12 cellular contexts compared by ENCODE assay signal in the genomic region with DNA sequence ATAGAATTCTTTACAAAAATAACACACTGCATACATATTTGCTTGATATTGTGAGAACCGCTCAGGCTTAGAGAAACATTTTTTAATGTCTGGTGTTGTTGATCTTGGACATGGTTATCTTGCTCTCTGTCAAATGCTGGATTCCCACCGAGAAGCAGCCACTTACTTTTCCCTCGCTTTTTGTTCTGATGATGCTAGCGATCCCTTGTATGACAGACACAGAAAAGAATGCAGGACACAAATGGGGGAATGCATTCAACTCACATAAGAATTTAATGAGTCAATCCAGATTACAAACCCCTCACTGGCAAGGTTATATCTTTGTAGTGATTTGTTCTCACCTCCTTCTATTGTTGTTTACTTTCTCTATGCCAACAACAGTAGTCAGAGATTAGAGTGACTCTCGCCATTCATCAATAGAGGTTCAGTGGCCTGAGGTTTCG.
A peak's percentile ranks its signal among the peaks of the same experiment; 100 is the strongest.
DNase-seq lines count a peak whose midpoint lies in the region; ATAC-seq and TF ChIP-seq lines count a peak whose summit lies in the region.
"Had no signal": no experiment of that assay in that cellular context is flagged by ENCODE, and none has a peak within 500 bp of the region (broad histone marks: within the 10 kb centered on the region; RNA-seq: fewer than 3 reads in every experiment).

No MANE protein-coding gene starts in this region.

- intact Hi-C loops in activated CD8-positive, alpha-beta T cell treated with anti-CD3 and anti-CD28 coated beads for 36 hours (cut with micrococcal nuclease), result no loop called here

- H3K9me3 Mint-ChIP-seq in nephron, result no peaks in the 10 kb centered on the region
- H3K9me3 Mint-ChIP-seq in activated CD8-positive, alpha-beta T cell treated with anti-CD3 and anti-CD28 coated beads for 36 hours, result no peaks in the 10 kb centered on the region
- H3K9me3 Mint-ChIP-seq: activated naive CD4-positive, alpha-beta T cell treated with anti-CD3 and anti-CD28 coated beads, Interleukin-2, amount 50 U/mL, for 72 hours had no signal

- POLR2A ChIA-PET in activated CD8-positive, alpha-beta T cell treated with anti-CD3 and anti-CD28 coated beads for 36 hours (lab: Charles Lee), result no interaction called here

- H3K36me3 Mint-ChIP-seq in nephron (ENCODE audit: low read depth), result no peaks in the 10 kb centered on the region
- no peaks in the 10 kb centered on the region for H3K36me3 Mint-ChIP-seq in activated CD8-positive, alpha-beta T cell treated with anti-CD3 and anti-CD28 coated beads for 36 hours (ENCODE audit: low read depth)
- H3K36me3 Mint-ChIP-seq: activated naive CD4-positive, alpha-beta T cell treated with anti-CD3 and anti-CD28 coated beads, Interleukin-2, amount 50 U/mL, for 72 hours had no signal

- DNase-seq in AG20443 (ENCODE audit: low spot score) (peak; percentile 75), M059J (ENCODE audit: low read depth) (peak; percentile 97), dermis blood vessel endothelial cell (peak; percentile 93), RPMI8226 (no peak)
- DNase-seq in activated CD8-positive, alpha-beta T cell treated with anti-CD3 and anti-CD28 coated beads for 36 hours, result no peak
- no peak for DNase-seq in stimulated activated naive CD8-positive, alpha-beta T cell treated with anti-CD3 and anti-CD28 coated beads, Interleukin-15, Interleukin-2, amounts not matched to agents 100 U/mL and 50 U/mL, for 24 hours
- DNase-seq: activated CD4-positive, CD25-positive, alpha-beta regulatory T cell treated with anti-CD3 and anti-CD28 coated beads, Interleukin-2, amount 50 U/mL, for 72 hours; Caco-2; heart left ventricle had no signal

- H3K4me1 Mint-ChIP-seq in nephron, result peaks cover 11% of the 10 kb centered on the region
- H3K4me1 Mint-ChIP-seq in activated CD8-positive, alpha-beta T cell treated with anti-CD3 and anti-CD28 coated beads for 36 hours (ENCODE audit: low read depth), result no peaks in the 10 kb centered on the region

- H3K27me3 Mint-ChIP-seq in nephron (ENCODE audit: low read depth), result peaks cover 46% of the 10 kb centered on the region
- H3K27me3 Mint-ChIP-seq in activated CD8-positive, alpha-beta T cell treated with anti-CD3 and anti-CD28 coated beads for 36 hours, result peaks cover 3% of the 10 kb centered on the region

- ATAC-seq in activated CD8-positive, alpha-beta T cell treated with anti-CD3 and anti-CD28 coated beads for 36 hours, result no peak
- ATAC-seq in HG03280 (IDR thresholded peaks at IDR 0.05; ENCODE audit: unreplicated experiment), result no peak
- no peak for ATAC-seq in stimulated activated naive CD8-positive, alpha-beta T cell treated with anti-CD3 and anti-CD28 coated beads, Interleukin-15, Interleukin-2, amounts not matched to agents 100 U/mL and 50 U/mL, for 24 hours
- ATAC-seq: activated naive CD4-positive, alpha-beta T cell treated with anti-CD3 and anti-CD28 coated beads, Interleukin-2, amount 50 U/mL, for 72 hours had no signal

- CTCF ChIA-PET in activated CD8-positive, alpha-beta T cell treated with anti-CD3 and anti-CD28 coated beads for 36 hours (lab: Charles Lee), result no interaction called here

- peak overlapping the region in 2 of 3 experiments; percentile 22 to 66 for H3K27ac Mint-ChIP-seq in nephron
- H3K27ac Mint-ChIP-seq in activated CD8-positive, alpha-beta T cell treated with anti-CD3 and anti-CD28 coated beads for 36 hours, result no peak overlapping the region
- H3K27ac Mint-ChIP-seq: activated naive CD4-positive, alpha-beta T cell treated with anti-CD3 and anti-CD28 coated beads, Interleukin-2, amount 50 U/mL, for 72 hours had no signal

- no peak for TF ChIP-seq CTCF in nephron (IDR thresholded peaks at IDR 0.05; ENCODE audit: unreplicated experiment in 3 of 3)
- TF ChIP-seq CTCF in activated CD8-positive, alpha-beta T cell treated with anti-CD3 and anti-CD28 coated beads for 36 hours (IDR thresholded peaks at IDR 0.05), result no peak

- no peak overlapping the region for H3K4me3 Mint-ChIP-seq in nephron
- H3K4me3 Mint-ChIP-seq in activated CD8-positive, alpha-beta T cell treated with anti-CD3 and anti-CD28 coated beads for 36 hours, result no peak overlapping the region

Comparison
In these comparisons a context has a peak if more than half of its experiments do, and no peak if none do; other contexts are left out.
1. DNase-seq: peak in AG20443 (single experiment), M059J (single experiment) and dermis blood vessel endothelial cell (single experiment); none in activated CD8-positive, alpha-beta T cell treated with anti-CD3 and anti-CD28 coated beads for 36 hours (single experiment), stimulated activated naive CD8-positive, alpha-beta T cell treated with anti-CD3 and anti-CD28 coated beads, Interleukin-15, Interleukin-2, amounts not matched to agents 100 U/mL and 50 U/mL, for 24 hours (single experiment) and RPMI8226 (single experiment).